ENCODE assay signal across 1 cellular context in the genomic region with DNA sequence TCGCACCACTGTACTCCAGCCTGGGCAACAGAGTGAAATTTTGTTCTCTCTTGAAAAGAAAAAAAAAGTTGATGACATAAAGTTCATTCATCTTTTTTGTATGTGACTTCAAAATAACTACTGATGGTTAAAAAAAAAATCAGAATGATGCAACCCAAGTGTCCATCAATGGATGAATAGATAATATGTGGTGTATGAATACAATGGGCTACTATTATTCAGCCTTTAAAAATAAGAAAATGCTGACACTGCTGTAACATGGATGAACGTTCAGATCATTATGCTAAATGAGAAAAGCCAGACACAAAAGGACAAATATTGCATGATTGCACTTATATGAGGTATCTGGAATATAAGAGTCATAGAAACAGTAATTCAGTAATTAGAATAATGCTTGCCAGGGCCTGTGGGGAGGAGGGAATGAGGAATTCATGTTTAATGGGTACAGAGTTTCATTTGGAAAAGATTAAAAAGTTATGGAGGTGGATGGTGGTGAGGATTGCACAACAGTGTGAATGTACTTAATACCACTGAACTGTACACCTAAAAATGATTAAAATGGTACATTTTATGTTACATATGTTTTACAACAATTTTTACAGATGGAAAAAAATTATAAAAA.
TF ChIP-seq lines count a peak whose summit lies in the region.

No MANE protein-coding gene starts in this region.

TF ChIP-seq in IMR-90, 13 proteins besides CTCF, POLR2A, EP300 and RAD21:
- TF ChIP-seq RCOR1 (IDR thresholded peaks at IDR 0.05; ENCODE audit: insufficient replicate concordance, low read length) (no peak), BHLHE40 (IDR thresholded peaks at IDR 0.05; ENCODE audit: low read depth, low read length) (no peak), MAFK (IDR thresholded peaks at IDR 0.05; ENCODE audit: low read depth, low read length) (peak; percentile 90), NFE2L2 (IDR thresholded peaks at IDR 0.05; ENCODE audit: low read depth, low read length) (no peak), MXI1 (IDR thresholded peaks at IDR 0.05; ENCODE audit: borderline replicate concordance, low read depth, low read length) (no peak), CEBPB (IDR thresholded peaks at IDR 0.05; ENCODE audit: low read depth, low read length) (peak; percentile 77)
- TF ChIP-seq, protein P1, sequence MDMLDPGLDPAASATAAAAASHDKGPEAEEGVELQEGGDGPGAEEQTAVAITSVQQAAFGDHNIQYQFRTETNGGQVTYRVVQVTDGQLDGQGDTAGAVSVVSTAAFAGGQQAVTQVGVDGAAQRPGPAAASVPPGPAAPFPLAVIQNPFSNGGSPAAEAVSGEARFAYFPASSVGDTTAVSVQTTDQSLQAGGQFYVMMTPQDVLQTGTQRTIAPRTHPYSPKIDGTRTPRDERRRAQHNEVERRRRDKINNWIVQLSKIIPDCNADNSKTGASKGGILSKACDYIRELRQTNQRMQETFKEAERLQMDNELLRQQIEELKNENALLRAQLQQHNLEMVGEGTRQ (IDR thresholded peaks at IDR 0.05; ENCODE audit: low read depth, low read length): no peak
